ENCODE assay signal across 24 cellular contexts in genomic region chr20:40668449-40669228, GRCh38. TPM values are rescaled to one million over a fixed set of nuclear protein-coding genes. Genes with fewer than 3 reads are reported as not detected.
DNase-seq lines count a peak whose midpoint lies in the region; TF ChIP-seq lines count a peak whose summit lies in the region.
"Had no signal": no experiment of that assay in that cellular context is flagged by ENCODE, and none has a peak within 500 bp of the region (broad histone marks: within the 10 kb centered on the region; RNA-seq: fewer than 3 reads in every experiment).

No MANE protein-coding gene starts in this region.

- TF ChIP-seq CTCF in MCF 10A (IDR thresholded peaks at IDR 0.05; ENCODE audit: unreplicated experiment) (no peak), breast epithelium (IDR thresholded peaks at IDR 0.05) (no peak), SK-N-SH (IDR thresholded peaks at IDR 0.05) (no peak), smooth muscle cell (IDR thresholded peaks at IDR 0.05; ENCODE audit: borderline replicate concordance, insufficient read depth, poor library complexity, severe bottlenecking) (no peak), OCI-LY7 (conservative IDR thresholded peaks at IDR 0.05; ENCODE audit: low read length) (no peak)

- no peaks in the 10 kb centered on the region for H3K9me3 Mint-ChIP-seq in MCF 10A (ENCODE audit: unreplicated experiment)
- H3K9me3 Mint-ChIP-seq: activated B cell treated with CpG ODN at 0.5 μM for 24 hours; activated naive CD8-positive, alpha-beta T cell treated with anti-CD3 and anti-CD28 coated beads, Interleukin-2, amount 10 ng/mL, durations not matched to agents 7 days and 5 days; activated T-helper 1 cell treated with anti-CD3 and anti-CD28 coated beads, Interleukin-12 subunit alpha, Interleukin-12 subunit beta, Interleukin-2, Interleukin-4 antibody, amounts not matched to agents 30 ng/mL and 10 ng/mL and 1 ng/mL, durations not matched to agents 14 hours and 24 hours and 36 hours; mesothelial cell of epicardium; neural progenitor cell; stimulated activated naive CD8-positive, alpha-beta T cell treated with anti-CD3 and anti-CD28 coated beads, Interleukin-15, Interleukin-2, amounts not matched to agents 100 ng/mL and 50 ng/mL, for 24 hours had no signal

- H3K9me2 ChIP-seq in SK-N-SH (no peaks in the 10 kb centered on the region), OCI-LY7 (ENCODE audit: insufficient read depth, low read length) (no peaks in the 10 kb centered on the region)

- POLR2A ChIA-PET in MCF 10A (lab: Yijun Ruan, JAX): interaction anchor here (0.6 to 3.2 kb wide), 6 partner anchors 13 to 508 kb away, joined by 3 to 15 read pairs (median 6); partner anchors contain the start of gene MAFB
- POLR2A ChIA-PET in SK-N-SH (lab: Yijun Ruan, JAX): no interaction called here
- POLR2A ChIA-PET in OCI-LY7 (lab: Charles Lee): interaction anchor here (0.5 kb wide), 1 partner anchor 785 kb away, joined by 3 read pairs; no protein-coding TSS in a partner anchor

- no peaks in the 10 kb centered on the region for H3K27me3 Mint-ChIP-seq in MCF 10A (ENCODE audit: insufficient read depth, unreplicated experiment)
- H3K27me3 Mint-ChIP-seq: activated naive CD8-positive, alpha-beta T cell treated with anti-CD3 and anti-CD28 coated beads, Interleukin-2, amount 10 ng/mL, durations not matched to agents 7 days and 5 days; stimulated activated naive CD8-positive, alpha-beta T cell treated with anti-CD3 and anti-CD28 coated beads, Interleukin-15, Interleukin-2, amounts not matched to agents 100 ng/mL and 50 ng/mL, for 24 hours had no signal

- H2AFZ ChIP-seq in SK-N-SH (ENCODE audit: low read depth) (no peak overlapping the region), smooth muscle cell (ENCODE audit: low read depth) (no peak overlapping the region), OCI-LY7 (ENCODE audit: low read length) (no peak overlapping the region)
- H2AFZ ChIP-seq: neural progenitor cell had no signal

- H3K4me3 ChIP-seq in breast epithelium (no peak overlapping the region), SK-N-SH (ENCODE audit: low read depth in 2 of 2, low read length in 1 of 2) (no peak overlapping the region), smooth muscle cell (no peak overlapping the region), OCI-LY7 (ENCODE audit: low read depth, low read length, poor library complexity, severe bottlenecking) (no peak overlapping the region)
- H3K4me3 ChIP-seq: heart left ventricle, neural progenitor cell, upper lobe of left lung had no signal

- H3K9me3 ChIP-seq in breast epithelium (no peaks in the 10 kb centered on the region), SK-N-SH (no peaks in the 10 kb centered on the region), smooth muscle cell (replicated peaks; ENCODE audit: low read depth) (no peaks in the 10 kb centered on the region), OCI-LY7 (ENCODE audit: low read length) (no peaks in the 10 kb centered on the region)
- H3K9me3 ChIP-seq: heart left ventricle, upper lobe of left lung had no signal

- H4K20me1 ChIP-seq in SK-N-SH (ENCODE audit: insufficient read depth) (no peaks in the 10 kb centered on the region), smooth muscle cell (ENCODE audit: low read depth) (no peaks in the 10 kb centered on the region), OCI-LY7 (ENCODE audit: insufficient read depth, low read length) (no peaks in the 10 kb centered on the region)

- H3K27ac ChIP-seq in breast epithelium: no peak overlapping the region
- H3K27ac ChIP-seq in SK-N-SH (ENCODE audit: low read depth in 2 of 2, low read length in 1 of 2): no peak overlapping the region
- H3K27ac ChIP-seq in smooth muscle cell (ENCODE audit: low read depth): peak overlapping the region; percentile 5
- no peak overlapping the region for H3K27ac ChIP-seq in OCI-LY7 (ENCODE audit: low read depth, low read length, poor library complexity, severe bottlenecking)
- H3K27ac ChIP-seq: C4-2B, heart left ventricle, neural progenitor cell, upper lobe of left lung had no signal

- BruUV-seq in MCF 10A (replicated peaks; lab: Mats Ljungman, UMichigan) (no TSS peak), OCI-LY7 (replicated peaks; lab: Mats Ljungman, UMichigan) (no TSS peak)

- no peak for TF ChIP-seq POLR2A in breast epithelium (IDR thresholded peaks at IDR 0.05)

- no peak overlapping the region for H3K27ac Mint-ChIP-seq in MCF 10A (ENCODE audit: low read depth, unreplicated experiment)
- H3K27ac Mint-ChIP-seq: activated B cell treated with CpG ODN at 0.5 μM for 24 hours; activated CD8-positive, alpha-beta T cell treated with anti-CD3 and anti-CD28 coated beads, Interleukin-2, amount 10 ng/mL, durations not matched to agents 7 days and 5 days; activated naive CD8-positive, alpha-beta T cell treated with anti-CD3 and anti-CD28 coated beads, Interleukin-2, amount 10 ng/mL, durations not matched to agents 7 days and 5 days; activated T-helper 1 cell treated with anti-CD3 and anti-CD28 coated beads, Interleukin-12 subunit alpha, Interleukin-12 subunit beta, Interleukin-2, Interleukin-4 antibody, amounts not matched to agents 30 ng/mL and 10 ng/mL and 1 ng/mL, durations not matched to agents 14 hours and 24 hours and 36 hours; mesothelial cell of epicardium; neural progenitor cell; stimulated activated naive CD8-positive, alpha-beta T cell treated with anti-CD3 and anti-CD28 coated beads, Interleukin-15, Interleukin-2, amounts not matched to agents 100 ng/mL and 50 ng/mL, for 24 hours had no signal

- 48% methylated on average over 7 of the region's 7 CpGs for WGBS in SK-N-SH (ENCODE audit: low lambda C conversion rate)
- WGBS in smooth muscle cell (ENCODE audit: low lambda C conversion rate): 48% methylated on average over 7 of the region's 7 CpGs

- TF ChIP-seq EP300 in SK-N-SH (IDR thresholded peaks at IDR 0.05; ENCODE audit: borderline replicate concordance in 1 of 2, low read depth in 1 of 2, low read length in 1 of 2): peak in 1 of 2 experiments; percentile 38; a peak in 1 of 4 replicates

- H3K27me3 ChIP-seq in breast epithelium (no peaks in the 10 kb centered on the region), SK-N-SH (ENCODE audit: insufficient read depth) (peaks cover 2% of the 10 kb centered on the region; the same call in 1 of the 2 replicates), smooth muscle cell (ENCODE audit: low read depth) (no peaks in the 10 kb centered on the region)
- H3K27me3 ChIP-seq: neural progenitor cell, upper lobe of left lung had no signal

- no peak overlapping the region for H3K4me3 Mint-ChIP-seq in MCF 10A (ENCODE audit: unreplicated experiment)
- H3K4me3 Mint-ChIP-seq: activated B cell treated with CpG ODN at 0.5 μM for 24 hours; activated CD8-positive, alpha-beta T cell treated with anti-CD3 and anti-CD28 coated beads, Interleukin-2, amount 10 ng/mL, durations not matched to agents 7 days and 5 days; activated naive CD8-positive, alpha-beta T cell treated with anti-CD3 and anti-CD28 coated beads, Interleukin-2, amount 10 ng/mL, durations not matched to agents 7 days and 5 days; activated T-helper 1 cell treated with anti-CD3 and anti-CD28 coated beads, Interleukin-12 subunit alpha, Interleukin-12 subunit beta, Interleukin-2, Interleukin-4 antibody, amounts not matched to agents 30 ng/mL and 10 ng/mL and 1 ng/mL, durations not matched to agents 14 hours and 24 hours and 36 hours; mesothelial cell of epicardium; neural progenitor cell; stimulated activated naive CD8-positive, alpha-beta T cell treated with anti-CD3 and anti-CD28 coated beads, Interleukin-15, Interleukin-2, amounts not matched to agents 100 ng/mL and 50 ng/mL, for 24 hours had no signal

- H3K4me1 ChIP-seq in breast epithelium (no peaks in the 10 kb centered on the region), SK-N-SH (ENCODE audit: control insufficient read depth in 1 of 2, insufficient read depth in 2 of 2, low read depth in 1 of 2, low read length in 1 of 2) (peaks cover 0 to 14% of the 10 kb centered on the region in 2 experiments; a peak in 1 of 4 replicates), smooth muscle cell (ENCODE audit: low read depth) (no peaks in the 10 kb centered on the region), OCI-LY7 (ENCODE audit: insufficient read depth, low read length, poor library complexity, severe bottlenecking) (no peaks in the 10 kb centered on the region)
- H3K4me1 ChIP-seq: heart left ventricle, upper lobe of left lung had no signal

- H3K36me3 ChIP-seq in breast epithelium (no peaks in the 10 kb centered on the region), SK-N-SH (replicated peaks in 1 of 2; ENCODE audit: control insufficient read depth in 1 of 2, insufficient read depth in 2 of 2, low read length in 1 of 2) (no peaks in the 10 kb centered on the region), smooth muscle cell (ENCODE audit: low read depth) (no peaks in the 10 kb centered on the region), OCI-LY7 (ENCODE audit: insufficient read depth, low read length) (no peaks in the 10 kb centered on the region)
- H3K36me3 ChIP-seq: heart left ventricle, neural progenitor cell, upper lobe of left lung had no signal

- DNase-seq in MCF 10A (ENCODE audit: unreplicated experiment) (peak; percentile 64), breast epithelium (ENCODE audit: low spot score in 2 of 2) (no peak), SK-N-SH (peak; percentile 74), iris pigment epithelial cell (ENCODE audit: low read depth) (peak; percentile 55), smooth muscle cell (lab: John Stamatoyannopoulos, UW; ENCODE audit: unreplicated experiment) (no peak), GM19238 (ENCODE audit: insufficient read length, low spot score) (no peak), OCI-LY7 (ENCODE audit: low spot score) (no peak), ACHN (no peak)
- DNase-seq: 8988T; activated B cell treated with CpG ODN at 0.5 μM for 24 hours; activated CD8-positive, alpha-beta T cell treated with anti-CD3 and anti-CD28 coated beads, Interleukin-2, amount 10 ng/mL, durations not matched to agents 7 days and 5 days; activated naive CD8-positive, alpha-beta T cell treated with anti-CD3 and anti-CD28 coated beads, Interleukin-2, amount 10 ng/mL, durations not matched to agents 7 days and 5 days; DMS79 treated with DMSO at 0.1 percent for 48 hours; heart left ventricle; IMR-90; NCI-H2107; NCI-H526; T-helper 1 cell; upper lobe of left lung had no signal

- intact Hi-C loops in MCF 10A (cut with micrococcal nuclease): no loop called here
- intact Hi-C loops in breast epithelium (cut with DNase I; ENCODE audit: low total_unique reads): no loop called here
- intact Hi-C loops in OCI-LY7 (cut with micrococcal nuclease; ENCODE audit: unreplicated experiment): no loop called here

- no peaks in the 10 kb centered on the region for H3K36me3 Mint-ChIP-seq in MCF 10A (ENCODE audit: insufficient read depth, unreplicated experiment)
- H3K36me3 Mint-ChIP-seq: activated naive CD8-positive, alpha-beta T cell treated with anti-CD3 and anti-CD28 coated beads, Interleukin-2, amount 10 ng/mL, durations not matched to agents 7 days and 5 days; mesothelial cell of epicardium; neural progenitor cell had no signal

- TF ChIP-seq RAD21 in SK-N-SH (IDR thresholded peaks at IDR 0.05; ENCODE audit: low read length): no peak

- H3K4me2 ChIP-seq in SK-N-SH: 0 out of 2 replicates have a peak overlapping the region, but pooled peaks have one; percentile 35
- H3K4me2 ChIP-seq in smooth muscle cell: peak overlapping the region; percentile 29
- H3K4me2 ChIP-seq in OCI-LY7 (ENCODE audit: low read length): no peak overlapping the region
- H3K4me2 ChIP-seq: neural progenitor cell had no signal

- no peak overlapping the region for H3K9ac ChIP-seq in SK-N-SH
- H3K9ac ChIP-seq in smooth muscle cell (ENCODE audit: low read depth): no peak overlapping the region
- H3K9ac ChIP-seq: neural progenitor cell had no signal

- peaks cover 5% of the 10 kb centered on the region for H3K4me1 Mint-ChIP-seq in MCF 10A (ENCODE audit: insufficient read depth, unreplicated experiment)
- H3K4me1 Mint-ChIP-seq: activated B cell treated with CpG ODN at 0.5 μM for 24 hours; activated naive CD8-positive, alpha-beta T cell treated with anti-CD3 and anti-CD28 coated beads, Interleukin-2, amount 10 ng/mL, durations not matched to agents 7 days and 5 days had no signal

- in situ Hi-C loops in ACHN (cut with HindIII; ENCODE audit: low pct_ligation_motif_present, low pct_unique_long_range_greater_than_20kb, low sequenced_read_pairs): no loop called here

- H3F3A ChIP-seq in SK-N-SH (replicated peaks; ENCODE audit: insufficient read depth): no peaks in the 10 kb centered on the region
- no peaks in the 10 kb centered on the region for H3F3A ChIP-seq in smooth muscle cell (ENCODE audit: low read depth)

- CTCF ChIA-PET in MCF 10A (lab: Yijun Ruan, JAX): interaction anchor here (0.5 to 2.0 kb wide), 10 partner anchors 10 to 1397 kb away, joined by 3 to 6 read pairs (median 4); no protein-coding TSS in a partner anchor
- CTCF ChIA-PET in SK-N-SH (lab: Yijun Ruan, JAX): interaction anchor here (1.5 to 2.1 kb wide), 2 partner anchors 14 to 21 kb away, joined by 4 to 5 read pairs; no protein-coding TSS in a partner anchor
- CTCF ChIA-PET in OCI-LY7 (lab: Charles Lee; ENCODE audit: unreplicated experiment): no interaction called here

- no peaks in the 10 kb centered on the region for H3K79me2 ChIP-seq in SK-N-SH (ENCODE audit: insufficient read depth)
- no peaks in the 10 kb centered on the region for H3K79me2 ChIP-seq in smooth muscle cell (ENCODE audit: low read depth)
- H3K79me2 ChIP-seq in OCI-LY7 (ENCODE audit: insufficient read depth, low read depth, low read length): no peaks in the 10 kb centered on the region

RNA-seq across cellular contexts. Expression of gene MAFB, which starts 20.4 kb away (rescaled TPM):
- 15.9 and 19.7 TPM in 2 replicates for total RNA-seq in MCF 10A (2022)
- 100 to 1,000 TPM in 1 of 3 donors, 10 to 100 TPM in 2; 39.0 to 148 (median 43.9) TPM for total RNA-seq in breast epithelium
- polyA plus RNA-seq in SK-N-SH (2012; rRNA removed): 0.05 and 0.08 TPM in 2 replicates
- 0.08 TPM in 2 replicates for polyA plus RNA-seq in SK-N-SH (2012; cell fraction: cytosol; rRNA removed)
- polyA plus RNA-seq in SK-N-SH (2012; cell fraction: nucleus; rRNA removed): 0.24 and 0.42 TPM in 2 replicates
- total RNA-seq in smooth muscle cell: 15.7 and 16.3 TPM in 2 replicates
- 14.4 and 24.0 TPM in 2 replicates for polyA plus RNA-seq in smooth muscle cell
- total RNA-seq in OCI-LY7 (2014; rRNA removed; shearing (Covaris generic)): not detected in 2 replicates
- not detected in 2 replicates for total RNA-seq in OCI-LY7 (2022)
- total RNA-seq: IMR-90 had no signal

Comparison
In these comparisons a context has a peak if more than half of its experiments do, and no peak if none do; other contexts are left out.
1. DNase-seq: peak in MCF 10A (single experiment), SK-N-SH (single experiment) and iris pigment epithelial cell (single experiment); none in breast epithelium (0 of 2), smooth muscle cell (single experiment), GM19238 (single experiment), OCI-LY7 (single experiment) and ACHN (single experiment).
2. RNA of gene MAFB, which starts 20.4 kb away (total RNA-seq): 39.0 to 148 TPM in breast epithelium, 15.9 to 19.7 TPM in MCF 10A and 15.7 to 16.3 TPM in smooth muscle cell; not detected in OCI-LY7; every median in the first group is over 10 times any median in the second.